13 cellular contexts compared by ENCODE assay signal in the genomic region with DNA sequence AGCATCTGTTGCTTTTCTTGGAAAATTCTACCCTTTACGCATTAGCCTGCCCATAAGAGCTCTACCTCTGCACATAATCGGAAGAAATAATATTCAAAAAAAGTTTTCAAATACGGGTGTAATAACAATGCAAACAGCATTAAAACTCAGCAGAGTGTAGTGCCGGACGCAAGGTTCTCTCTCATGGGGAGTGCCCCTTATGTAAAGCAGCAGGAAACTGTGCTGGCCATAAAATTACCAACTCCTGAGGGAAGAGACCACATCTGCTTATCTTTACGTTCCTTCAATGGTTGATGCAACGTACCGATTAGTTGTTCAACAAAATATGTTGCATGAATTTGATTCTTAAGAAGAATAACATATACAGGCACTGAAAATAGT.
DNase-seq lines count a peak whose midpoint lies in the region; ATAC-seq, FAIRE-seq and TF ChIP-seq lines count a peak whose summit lies in the region.
"Had no signal": no experiment of that assay in that cellular context is flagged by ENCODE, and none has a peak within 500 bp of the region (broad histone marks: within the 10 kb centered on the region; RNA-seq: fewer than 3 reads in every experiment).

No MANE protein-coding gene starts in this region.

- TF ChIP-seq CTCF in GM12865 (IDR thresholded peaks at IDR 0.05; ENCODE audit: insufficient read depth, low read depth, low read length, missing control alignments) (no peak), colonic mucosa (IDR thresholded peaks at IDR 0.05) (no peak)

- peaks cover 12% of the 10 kb centered on the region for H3K4me1 ChIP-seq in colonic mucosa
- H3K4me1 ChIP-seq: foreskin keratinocyte had no signal

- H3K27me3 ChIP-seq in colonic mucosa, result no peaks in the 10 kb centered on the region

- DNase-seq in GM12865 (ENCODE audit: low read depth) (peak; percentile 84), colonic mucosa (peak; percentile 52), COLO668 (lab: John Stamatoyannopoulos, UW; ENCODE audit: unreplicated experiment) (no peak), frontal cortex (ENCODE audit: low spot score in 2 of 2) (no peak), activated gamma-delta T cell treated with Interleukin-2 at 50 U/mL for 16 hours (no peak)
- DNase-seq in stimulated activated CD4-positive, alpha-beta T cell treated with anti-CD3 and anti-CD28 coated beads, Interleukin-1b, Interleukin-23, amount 100 ng/mL, for 48 hours, result no peak
- DNase-seq: CD8-positive, alpha-beta T cell; foreskin keratinocyte; SK-N-SH had no signal

- peak overlapping the region in 1 of 2 donors; percentile 59 for H3K9ac ChIP-seq in colonic mucosa (ENCODE audit: low read depth in 2 of 2, low read length in 2 of 2)
- H3K9ac ChIP-seq: SK-N-SH had no signal

- peak overlapping the region; percentile 48 for H3K4me3 ChIP-seq in GM12865 (ENCODE audit: low read depth, low read length)
- H3K4me3 ChIP-seq in colonic mucosa, result no peak overlapping the region
- H3K4me3 ChIP-seq: K562 had no signal

- ATAC-seq in GM21360 (IDR thresholded peaks at IDR 0.05; ENCODE audit: unreplicated experiment) (peak; percentile 81), HG03139 (IDR thresholded peaks at IDR 0.05; ENCODE audit: unreplicated experiment) (peak; percentile 83)
- ATAC-seq: activated naive CD4-positive, alpha-beta T cell treated with anti-CD3 and anti-CD28 coated beads, Interleukin-2, amount 50 U/mL, for 72 hours; CD8-positive, alpha-beta T cell; foreskin keratinocyte; K562 had no signal

- no peaks in the 10 kb centered on the region for H3K9me3 ChIP-seq in colonic mucosa
- H3K9me3 ChIP-seq: SK-N-SH had no signal

- no peaks in the 10 kb centered on the region for H3K36me3 ChIP-seq in colonic mucosa

- intact Hi-C loops in colonic mucosa (cut with DNase I), result loop anchor here (10.0 kb wide), 1 partner anchor 224 kb away; no protein-coding TSS in a partner anchor

- H3K27ac ChIP-seq in colonic mucosa, result peak overlapping the region; percentile 41
- H3K27ac ChIP-seq: foreskin keratinocyte had no signal

- FAIRE-seq in frontal cortex (lab: Jason Lieb, UNC), result no peak
- FAIRE-seq: K562 had no signal

Comparison
In these comparisons a context has a peak if more than half of its experiments do, and no peak if none do; other contexts are left out.
1. DNase-seq: peak in GM12865 (single experiment) and colonic mucosa (single experiment); none in COLO668 (single experiment), stimulated activated CD4-positive, alpha-beta T cell treated with anti-CD3 and anti-CD28 coated beads, Interleukin-1b, Interleukin-23, amount 100 ng/mL, for 48 hours (single experiment), frontal cortex (0 of 2) and activated gamma-delta T cell treated with Interleukin-2 at 50 U/mL for 16 hours (single experiment).